8 cellular contexts compared by ENCODE assay signal in the genomic region with DNA sequence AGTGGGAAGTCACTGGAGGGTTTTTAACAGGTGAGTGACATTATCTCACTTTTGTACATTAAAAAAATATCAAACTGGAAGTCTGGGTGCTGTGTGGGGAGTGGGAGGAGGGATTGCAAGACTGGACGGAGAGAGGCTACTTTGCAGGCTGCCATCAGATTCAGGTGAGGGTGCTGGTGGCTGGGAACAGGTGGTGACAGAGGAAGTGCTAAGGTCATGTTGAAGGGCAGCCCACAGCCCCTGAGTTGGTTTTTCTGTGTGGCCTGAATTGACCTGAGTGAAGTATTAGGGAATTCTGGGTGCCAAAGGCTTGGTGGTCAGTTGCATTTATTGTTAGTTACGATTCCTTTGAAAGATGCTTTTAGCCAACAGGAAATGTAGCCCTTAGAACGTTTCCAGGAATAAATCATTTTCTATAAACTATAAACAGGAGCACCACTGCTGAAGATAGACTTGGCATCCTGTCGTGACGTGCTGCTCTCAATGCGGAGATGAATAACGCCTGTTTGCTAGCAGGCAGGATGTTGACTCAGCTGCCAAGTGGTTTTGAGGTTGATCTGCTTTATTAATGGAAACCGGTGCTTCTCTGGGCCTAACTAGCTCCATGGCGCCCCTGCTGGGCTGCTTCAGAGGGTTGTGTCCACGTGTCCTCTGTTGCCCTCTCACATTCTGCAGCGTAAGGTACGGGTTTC.
DNase-seq lines count a peak whose midpoint lies in the region; ATAC-seq and TF ChIP-seq lines count a peak whose summit lies in the region.

No MANE protein-coding gene starts in this region.

- H3K27me3 ChIP-seq in fibroblast of lung (ENCODE audit: control insufficient read depth, insufficient read depth, low read length): no peaks in the 10 kb centered on the region

- no peaks in the 10 kb centered on the region for H4K20me1 ChIP-seq in fibroblast of lung (ENCODE audit: control insufficient read depth, extremely low read depth, insufficient read depth, low read length)

- no peaks in the 10 kb centered on the region for H3K27me3 Mint-ChIP-seq in activated CD4-positive, alpha-beta T cell treated with anti-CD3 and anti-CD28 coated beads, Interleukin-2, amount 10 ng/mL, durations not matched to agents 24 days and 14 days

- no peaks in the 10 kb centered on the region for H3K9me3 ChIP-seq in fibroblast of lung (ENCODE audit: control insufficient read depth, insufficient read depth, low read depth, low read length)

- DNase-seq in GM04504 (ENCODE audit: low read depth): peak; percentile 97
- peak; percentile 94 for DNase-seq in NCI-H2107 (lab: John Stamatoyannopoulos, UW)
- peak; percentile 95 for DNase-seq in activated CD4-positive, alpha-beta T cell treated with anti-CD3 and anti-CD28 coated beads, Interleukin-2, amount 10 ng/mL, durations not matched to agents 24 days and 14 days
- peak; percentile 81 to 99 for DNase-seq in fibroblast of lung (ENCODE audit: low read depth in 2 of 2)
- peak; percentile 90 for DNase-seq in smooth muscle cell of the brain vasculature (ENCODE audit: low read depth, low spot score)
- no peak for DNase-seq in cortex of kidney (lab: John Stamatoyannopoulos, UW)
- no peak for DNase-seq in NCI-H226

- peak overlapping the region; percentile 96 for H3K27ac Mint-ChIP-seq in activated CD4-positive, alpha-beta T cell treated with anti-CD3 and anti-CD28 coated beads, Interleukin-2, amount 10 ng/mL, durations not matched to agents 24 days and 14 days

- H3K4me3 Mint-ChIP-seq in activated CD4-positive, alpha-beta T cell treated with anti-CD3 and anti-CD28 coated beads, Interleukin-2, amount 10 ng/mL, durations not matched to agents 24 days and 14 days: peak overlapping the region; percentile 63

- H3K9me3 Mint-ChIP-seq in activated CD4-positive, alpha-beta T cell treated with anti-CD3 and anti-CD28 coated beads, Interleukin-2, amount 10 ng/mL, durations not matched to agents 24 days and 14 days: peaks cover 38% of the 10 kb centered on the region

- H3K79me2 ChIP-seq in fibroblast of lung (ENCODE audit: control insufficient read depth, insufficient read depth, low read length): no peaks in the 10 kb centered on the region

- peak; percentile 68 for ATAC-seq in HG02943 (IDR thresholded peaks at IDR 0.05; ENCODE audit: low read depth, unreplicated experiment)

- peaks cover 55% of the 10 kb centered on the region for H3K4me1 Mint-ChIP-seq in activated CD4-positive, alpha-beta T cell treated with anti-CD3 and anti-CD28 coated beads, Interleukin-2, amount 10 ng/mL, durations not matched to agents 24 days and 14 days

- intact Hi-C loops in activated CD4-positive, alpha-beta T cell treated with anti-CD3 and anti-CD28 coated beads, Interleukin-2, amount 10 ng/mL, durations not matched to agents 24 days and 14 days (cut with micrococcal nuclease): loop anchor here (1.0 to 2.0 kb wide), 4 partner anchors 50 to 791 kb away; no protein-coding TSS in a partner anchor

- TF ChIP-seq CTCF in fibroblast of lung (conservative IDR thresholded peaks at IDR 0.05 in 1 of 2, IDR thresholded peaks at IDR 0.05 in 1 of 2; ENCODE audit: low read depth in 1 of 2, low read length in 2 of 2): peak; percentile 43 to 64

- H3K36me3 Mint-ChIP-seq in activated CD4-positive, alpha-beta T cell treated with anti-CD3 and anti-CD28 coated beads, Interleukin-2, amount 10 ng/mL, durations not matched to agents 24 days and 14 days (ENCODE audit: low read depth): peaks cover 17% of the 10 kb centered on the region

- no peak overlapping the region for H3K9ac ChIP-seq in fibroblast of lung (ENCODE audit: insufficient read depth, low read length)

- no peaks in the 10 kb centered on the region for H3K36me3 ChIP-seq in fibroblast of lung (ENCODE audit: control insufficient read depth, insufficient read depth, low read length)

- H3K27ac ChIP-seq in fibroblast of lung (ENCODE audit: insufficient read depth, low read length): peak overlapping the region; percentile 83

- H2AFZ ChIP-seq in fibroblast of lung (ENCODE audit: low read length): peak overlapping the region; percentile 54

- peaks cover 8% of the 10 kb centered on the region for H3K4me1 ChIP-seq in fibroblast of lung (ENCODE audit: control insufficient read depth, extremely low read depth, insufficient read depth, low read length)

- H3K4me3 ChIP-seq in fibroblast of lung (replicated peaks in 1 of 4; ENCODE audit: control extremely low read depth in 1 of 4, insufficient read depth in 1 of 4, low read depth in 3 of 4, low read length in 4 of 4): no peak overlapping the region

- H3K4me2 ChIP-seq in fibroblast of lung (ENCODE audit: extremely low read depth, insufficient read depth, low read length): peak overlapping the region; percentile 62

Comparison
In these comparisons a context has a peak if more than half of its experiments do, and no peak if none do; other contexts are left out.
1. DNase-seq: peak in GM04504 (single experiment), NCI-H2107 (single experiment), activated CD4-positive, alpha-beta T cell treated with anti-CD3 and anti-CD28 coated beads, Interleukin-2, amount 10 ng/mL, durations not matched to agents 24 days and 14 days (single experiment), fibroblast of lung (2 of 2) and smooth muscle cell of the brain vasculature (single experiment); none in cortex of kidney (single experiment) and NCI-H226 (single experiment).